15 cellular contexts compared by ENCODE assay signal in genomic region chr10:77355844-77356243, GRCh38.
DNase-seq lines count a peak whose midpoint lies in the region; TF ChIP-seq lines count a peak whose summit lies in the region.
"Had no signal": no experiment of that assay in that cellular context is flagged by ENCODE, and none has a peak within 500 bp of the region (broad histone marks: within the 10 kb centered on the region; RNA-seq: fewer than 3 reads in every experiment).

No MANE protein-coding gene starts in this region.

- H3K27ac ChIP-seq in RWPE1 = no peak overlapping the region
- no peak overlapping the region for H3K27ac ChIP-seq in esophagus squamous epithelium
- H3K27ac ChIP-seq: thyroid gland had no signal

- H3K27me3 ChIP-seq in esophagus squamous epithelium = peaks cover 0 to 21% (median 0%) of the 10 kb centered on the region in 4 donors
- H3K27me3 ChIP-seq: thyroid gland had no signal

- POLR2A ChIA-PET in RWPE1 (lab: Yijun Ruan, JAX; ENCODE audit: low non-redundant PET) = interaction anchor here (0.6 kb wide), 1 partner anchor 28 kb away, joined by 3 read pairs; no protein-coding TSS in a partner anchor

- no peak overlapping the region for H3K4me3 ChIP-seq in esophagus squamous epithelium
- H3K4me3 ChIP-seq: thyroid gland had no signal

- H3K9me3 ChIP-seq in esophagus squamous epithelium = no peaks in the 10 kb centered on the region
- H3K9me3 ChIP-seq: thyroid gland had no signal

- TF ChIP-seq CTCF in RWPE1 (conservative IDR thresholded peaks at IDR 0.05; ENCODE audit: low read depth) (no peak), esophagus squamous epithelium (IDR thresholded peaks at IDR 0.05) (no peak)

- H3K4me1 ChIP-seq in esophagus squamous epithelium = peaks cover 0 to 11% (median 0%) of the 10 kb centered on the region in 3 donors
- H3K4me1 ChIP-seq: thyroid gland had no signal

- H3K36me3 ChIP-seq in esophagus squamous epithelium = no peaks in the 10 kb centered on the region
- H3K36me3 ChIP-seq: thyroid gland had no signal

- CTCF ChIA-PET in RWPE1 (lab: Yijun Ruan, JAX) = interaction anchor here (0.6 kb wide), 1 partner anchor 277 kb away, joined by 3 read pairs; no protein-coding TSS in a partner anchor

- intact Hi-C loops in esophagus squamous epithelium (cut with DNase I) = no loop called here

- 22 to 44% methylated on average over 4 of the region's 4 CpGs for WGBS in esophagus squamous epithelium, 2 donors

- no peak for TF ChIP-seq POLR2A in esophagus squamous epithelium (IDR thresholded peaks at IDR 0.05)

- DNase-seq in H4 (ENCODE audit: low spot score) (peak; percentile 62), RWPE1 (ENCODE audit: low spot score) (peak; percentile 89), fibroblast of gingiva (ENCODE audit: low read depth) (peak; percentile 79), stromal cell of bone marrow (ENCODE audit: low read depth) (peak; percentile 77), esophagus squamous epithelium (lab: John Stamatoyannopoulos, UW) (no peak)
- DNase-seq in stimulated activated CD8-positive, alpha-beta memory T cell treated with anti-CD3 and anti-CD28 coated beads, Interleukin-4, amount 100 ng/mL, for 48 hours = no peak
- no peak for DNase-seq in stimulated activated CD4-positive, alpha-beta T cell treated with anti-CD3 and anti-CD28 coated beads, Interleukin-4, amount 100 ng/mL, for 4 hours
- DNase-seq: activated CD4-positive, alpha-beta T cell treated with anti-CD3 and anti-CD28 coated beads, Interleukin-2, amount 10 ng/mL, durations not matched to agents 7 days and 5 days; activated gamma-delta T cell treated with Interleukin-2 at 50 U/mL for 16 hours; H9; natural killer cell; NCI-H1930; NK-92 treated with Interleukin-12 subunit alpha and Interleukin-12 subunit beta, amount 100 ng/mL, for 24 hours; T-cell; thyroid gland had no signal

Comparison
In these comparisons a context has a peak if more than half of its experiments do, and no peak if none do; other contexts are left out.
1. DNase-seq: peak in H4 (single experiment), RWPE1 (single experiment), fibroblast of gingiva (single experiment) and stromal cell of bone marrow (single experiment); none in stimulated activated CD8-positive, alpha-beta memory T cell treated with anti-CD3 and anti-CD28 coated beads, Interleukin-4, amount 100 ng/mL, for 48 hours (single experiment), stimulated activated CD4-positive, alpha-beta T cell treated with anti-CD3 and anti-CD28 coated beads, Interleukin-4, amount 100 ng/mL, for 4 hours (0 of 2) and esophagus squamous epithelium (single experiment).